ENCODE assay signal across 1 cellular context in genomic region chr5:161009817-161010216, GRCh38.
"Had no signal": no experiment of that assay in that cellular context is flagged by ENCODE, and none has a peak within 500 bp of the region (broad histone marks: within the 10 kb centered on the region; RNA-seq: fewer than 3 reads in every experiment).

No MANE protein-coding gene starts in this region.

- ATAC-seq: GM12878 had no signal

- H3K4me3 ChIP-seq: GM12878 had no signal
